27 cellular contexts compared by ENCODE assay signal in genomic region chr5:56146674-56147073, GRCh38.
"Had no signal": no experiment of that assay in that cellular context is flagged by ENCODE, and none has a peak within 500 bp of the region (broad histone marks: within the 10 kb centered on the region; RNA-seq: fewer than 3 reads in every experiment).

No MANE protein-coding gene starts in this region.

- ATAC-seq: esophagus mucosa; left lung; natural killer cell; stimulated activated memory B cell treated with anti-CD40 and anti-IgM and Interleukin-4, amounts not matched to agents 10 μg/mL and 1 μg/mL and 100 μg/mL, for 72 hours had no signal

- H3K4me3 ChIP-seq: adrenal gland, ascending aorta, hepatocyte, left lung, lung, sigmoid colon, smooth muscle cell, stomach, transverse colon had no signal

- H3K36me3 ChIP-seq: adrenal gland, ascending aorta, left lung, sigmoid colon, stomach, transverse colon had no signal

- H3K4me1 ChIP-seq: adrenal gland, ascending aorta, sigmoid colon had no signal

- H3K36me3 Mint-ChIP-seq: activated CD4-positive, alpha-beta memory T cell treated with anti-CD3 and anti-CD28 coated beads for 36 hours; activated naive CD8-positive, alpha-beta T cell; immature natural killer cell; natural killer cell; stimulated activated memory B cell treated with anti-CD40 and anti-IgM and Interleukin-4, amounts not matched to agents 10 μg/mL and 1 μg/mL and 100 μg/mL, for 72 hours had no signal

- H3K4me3 Mint-ChIP-seq: activated CD4-positive, alpha-beta memory T cell treated with anti-CD3 and anti-CD28 coated beads for 36 hours; activated naive CD8-positive, alpha-beta T cell; central memory CD8-positive, alpha-beta T cell; immature natural killer cell; natural killer cell; stimulated activated memory B cell treated with anti-CD40 and anti-IgM and Interleukin-4, amounts not matched to agents 10 μg/mL and 1 μg/mL and 100 μg/mL, for 72 hours; T-helper 2 cell treated with Interferon-gamma antibody and Interleukin-4, amounts not matched to agents 5 μg/mL and 100 μg/mL, for 36 hours had no signal

- H3K27me3 Mint-ChIP-seq: activated CD4-positive, alpha-beta memory T cell treated with anti-CD3 and anti-CD28 coated beads for 36 hours; activated naive CD8-positive, alpha-beta T cell; central memory CD8-positive, alpha-beta T cell; progenitor cell of endocrine pancreas; stimulated activated memory B cell treated with anti-CD40 and anti-IgM and Interleukin-4, amounts not matched to agents 10 μg/mL and 1 μg/mL and 100 μg/mL, for 72 hours had no signal

- H3K9me3 Mint-ChIP-seq: activated CD4-positive, alpha-beta memory T cell treated with anti-CD3 and anti-CD28 coated beads for 36 hours; central memory CD8-positive, alpha-beta T cell; immature natural killer cell; natural killer cell; stimulated activated memory B cell treated with anti-CD40 and anti-IgM and Interleukin-4, amounts not matched to agents 10 μg/mL and 1 μg/mL and 100 μg/mL, for 72 hours; T-helper 2 cell treated with Interferon-gamma antibody and Interleukin-4, amounts not matched to agents 5 μg/mL and 100 μg/mL, for 36 hours had no signal

- DNase-seq: activated CD4-positive, alpha-beta memory T cell treated with anti-CD3 and anti-CD28 coated beads for 36 hours; activated CD4-positive, alpha-beta T cell treated with anti-CD3 and anti-CD28 coated beads for 1 hour; activated effector memory CD4-positive, alpha-beta T cell treated with anti-CD3 and anti-CD28 coated beads, Interleukin-2, amount 50 U/mL, for 16 hours; adrenal gland; effector memory CD4-positive, alpha-beta T cell; glutamatergic neuron; immature natural killer cell; left lung; natural killer cell; retina; sigmoid colon; stimulated activated CD4-positive, alpha-beta T cell treated with anti-CD3 and anti-CD28 coated beads, Interleukin-15, amount 100 ng/mL, for 24 hours; stomach; transverse colon had no signal

- H3K79me2 ChIP-seq: hepatocyte had no signal

- H3K9me3 ChIP-seq: adrenal gland, ascending aorta, left lung, sigmoid colon, stomach, transverse colon had no signal

- H2AFZ ChIP-seq: hepatocyte had no signal

- H3K27me3 ChIP-seq: adrenal gland, ascending aorta, hepatocyte, left lung, sigmoid colon, stomach, transverse colon had no signal

- FAIRE-seq: colon, frontal cortex, urothelium cell line had no signal

- H3K27ac ChIP-seq: adrenal gland, ascending aorta, hepatocyte, sigmoid colon, stomach, transverse colon had no signal

- H3K4me2 ChIP-seq: hepatocyte, smooth muscle cell had no signal

- H3K27ac Mint-ChIP-seq: activated CD4-positive, alpha-beta memory T cell treated with anti-CD3 and anti-CD28 coated beads for 36 hours; activated naive CD8-positive, alpha-beta T cell; immature natural killer cell; natural killer cell; progenitor cell of endocrine pancreas; stimulated activated memory B cell treated with anti-CD40 and anti-IgM and Interleukin-4, amounts not matched to agents 10 μg/mL and 1 μg/mL and 100 μg/mL, for 72 hours had no signal

- H3K4me1 Mint-ChIP-seq: immature natural killer cell, natural killer cell had no signal
